ENCODE assay signal across 8 cellular contexts in genomic region chr15:68820205-68820588, GRCh38. TPM values are rescaled to one million over a fixed set of nuclear protein-coding genes. Genes with fewer than 3 reads are reported as not detected.
DNase-seq lines count a peak whose midpoint lies in the region; TF ChIP-seq lines count a peak whose summit lies in the region.

No MANE protein-coding gene starts in this region.

- H3K27ac ChIP-seq in CD4-positive, alpha-beta memory T cell (ENCODE audit: low read depth, low read length), result peak overlapping the region; percentile 91
- H3K27ac ChIP-seq in ectodermal cell (ENCODE audit: insufficient read depth, low read depth, low read length, poor library complexity, severe bottlenecking), result peak overlapping the region; percentile 91

- H3K27ac Mint-ChIP-seq in CD4-positive, alpha-beta memory T cell, result peak overlapping the region; percentile 93 to 99 (median 98)

- DNase-seq in CD4-positive, alpha-beta memory T cell, result peak in 4 of 5 donors; percentile 54 to 74 (median 56)
- peak; percentile 34 for DNase-seq in LoVo (ENCODE audit: low spot score)
- peak; percentile 78 for DNase-seq in activated CD4-positive, alpha-beta T cell treated with anti-CD3 and anti-CD28 coated beads for 48 hours
- DNase-seq in mucosa of gallbladder (ENCODE audit: low spot score), result peak; percentile 39
- DNase-seq in stimulated activated naive CD4-positive, alpha-beta T cell (lab: John Stamatoyannopoulos, UW), result peak; percentile 43 to 80 (median 65)
- DNase-seq in GM10248 (ENCODE audit: extremely low spot score), result no peak
- DNase-seq in GOT3 (lab: John Stamatoyannopoulos, UW), result no peak

- peaks cover 21 to 41% (median 25%) of the 10 kb centered on the region in 4 donors for H3K4me1 Mint-ChIP-seq in CD4-positive, alpha-beta memory T cell

- peak overlapping the region; percentile 93 to 100 (median 98) for H3K4me3 Mint-ChIP-seq in CD4-positive, alpha-beta memory T cell

- peaks cover 32% of the 10 kb centered on the region for H3K4me1 ChIP-seq in CD4-positive, alpha-beta memory T cell (ENCODE audit: insufficient read depth, low read length)
- H3K4me1 ChIP-seq in ectodermal cell (ENCODE audit: control insufficient read depth, insufficient read depth, low read length), result peaks cover 22% of the 10 kb centered on the region

- H3K9me3 Mint-ChIP-seq in CD4-positive, alpha-beta memory T cell, result peaks cover 0 to 2% (median 0%) of the 10 kb centered on the region in 8 donors

- no peaks in the 10 kb centered on the region for H3K36me3 ChIP-seq in CD4-positive, alpha-beta memory T cell (ENCODE audit: insufficient read depth, low read length)
- H3K36me3 ChIP-seq in ectodermal cell (ENCODE audit: control insufficient read depth, insufficient read depth, low read length), result no peaks in the 10 kb centered on the region

- POLR2A ChIA-PET in CD4-positive, alpha-beta memory T cell (lab: Charles Lee; ENCODE audit: partially characterized antibody), result interaction anchor here (0.7 to 6.4 kb wide), 6 partner anchors 12 to 766 kb away, joined by 3 to 92 read pairs (median 4); partner anchors contain the start of gene PIAS1
- POLR2A ChIA-PET in GM10248 (lab: Yijun Ruan, JAX), result no interaction called here

- WGBS in ectodermal cell, 2 experiments, result 0% methylated on average over 27 to 28 of the region's 31 CpGs

- H3K9me3 ChIP-seq in CD4-positive, alpha-beta memory T cell (ENCODE audit: control insufficient read depth in 1 of 2, low read length in 2 of 2), result no peaks in the 10 kb centered on the region
- H3K9me3 ChIP-seq in ectodermal cell (ENCODE audit: control insufficient read depth, low read length), result no peaks in the 10 kb centered on the region

- H3K27me3 Mint-ChIP-seq in CD4-positive, alpha-beta memory T cell, result no peaks in the 10 kb centered on the region

- peak overlapping the region; percentile 77 to 88 for H3K4me3 ChIP-seq in CD4-positive, alpha-beta memory T cell (ENCODE audit: low read length in 2 of 2)
- H3K4me3 ChIP-seq in ectodermal cell (ENCODE audit: insufficient read depth, low read depth, low read length), result peak overlapping the region; percentile 89

- peaks cover 0 to 25% of the 10 kb centered on the region in 2 donors for H3K36me3 Mint-ChIP-seq in CD4-positive, alpha-beta memory T cell

- no peaks in the 10 kb centered on the region for H3K27me3 ChIP-seq in CD4-positive, alpha-beta memory T cell (ENCODE audit: insufficient read depth, low read length)
- H3K27me3 ChIP-seq in ectodermal cell (ENCODE audit: control insufficient read depth, insufficient read depth, low read length, poor library complexity, severe bottlenecking), result peaks cover 12% of the 10 kb centered on the region

- intact Hi-C loops in CD4-positive, alpha-beta memory T cell (cut with micrococcal nuclease), result loop anchor here (5.0 to 10.0 kb wide), 2 partner anchors 595 to 647 kb away; partner anchors contain the start of gene KIF23

- CTCF ChIA-PET in CD4-positive, alpha-beta memory T cell (lab: Charles Lee; ENCODE audit: partially characterized antibody), result interaction anchor here (1.3 to 1.8 kb wide), 2 partner anchors 36 to 56 kb away, joined by 4 to 5 read pairs; no protein-coding TSS in a partner anchor
- CTCF ChIA-PET in GM10248 (lab: Yijun Ruan, JAX), result interaction anchor here (1.1 kb wide), 1 partner anchor 36 kb away, joined by 4 read pairs; no protein-coding TSS in a partner anchor

- no peak for TF ChIP-seq CTCF in GM10248 (IDR thresholded peaks at IDR 0.05; ENCODE audit: control extremely low read depth, extremely low read depth, low read depth, missing control alignments)

RNA-seq across cellular contexts. Expression of gene ANP32A, which starts 0.5 kb away (rescaled TPM):
- 100 to 1,000 TPM; 134 TPM for total RNA-seq in CD4-positive, alpha-beta memory T cell
- polyA plus RNA-seq in CD4-positive, alpha-beta memory T cell, result 10 to 100 TPM; 52.7 to 64.5 TPM
- polyA plus RNA-seq in ectodermal cell (2013, experiment 1 of 4), result 490 TPM
- 474 TPM for polyA plus RNA-seq in ectodermal cell (2013, experiment 2 of 4)
- polyA plus RNA-seq in ectodermal cell (2013, experiment 3 of 4), result 335 TPM
- polyA plus RNA-seq in ectodermal cell (2013, experiment 4 of 4), result 364 TPM
- total RNA-seq in mucosa of gallbladder, result 101 TPM

Comparison
In these comparisons a context has a peak if more than half of its experiments do, and no peak if none do; other contexts are left out.
1. DNase-seq: peak in CD4-positive, alpha-beta memory T cell (4 of 5), LoVo (single experiment), activated CD4-positive, alpha-beta T cell treated with anti-CD3 and anti-CD28 coated beads for 48 hours (single experiment), mucosa of gallbladder (single experiment) and stimulated activated naive CD4-positive, alpha-beta T cell (6 of 6); none in GM10248 (single experiment) and GOT3 (single experiment).